ENCODE assay signal across 11 cellular contexts in genomic region chr5:111929892-111930291, GRCh38.
DNase-seq lines count a peak whose midpoint lies in the region; ATAC-seq and TF ChIP-seq lines count a peak whose summit lies in the region.
"Had no signal": no experiment of that assay in that cellular context is flagged by ENCODE, and none has a peak within 500 bp of the region (broad histone marks: within the 10 kb centered on the region; RNA-seq: fewer than 3 reads in every experiment).

No MANE protein-coding gene starts in this region.

- peak; percentile 54 for DNase-seq in AG08395 (ENCODE audit: low spot score)
- peak; percentile 95 for DNase-seq in amniotic epithelial cell (ENCODE audit: low read depth)
- DNase-seq in iris pigment epithelial cell (ENCODE audit: low read depth), result peak; percentile 91
- DNase-seq in activated CD4-positive, alpha-beta T cell treated with anti-CD3 and anti-CD28 coated beads, Interleukin-2, amount 50 U/mL, for 4 hours, result no peak
- no peak for DNase-seq in DMS153 (lab: John Stamatoyannopoulos, UW)
- DNase-seq in activated CD4-positive, CD25-positive, alpha-beta regulatory T cell (lab: John Stamatoyannopoulos, UW), result no peak
- DNase-seq: mucosa of descending colon, NCI-H446 treated with DMSO at 0.1 percent for 48 hours, spleen had no signal

- no peak for ATAC-seq in GM18909 (IDR thresholded peaks at IDR 0.05; ENCODE audit: poor library complexity, unreplicated experiment)
- ATAC-seq: mucosa of descending colon had no signal

- TF ChIP-seq EP300 in Ishikawa (IDR thresholded peaks at IDR 0.05; ENCODE audit: borderline replicate concordance), result no peak

- TF ChIP-seq RAD21 in Ishikawa (IDR thresholded peaks at IDR 0.05; ENCODE audit: low read depth), result no peak

TF ChIP-seq in Ishikawa, 13 proteins besides CTCF, POLR2A, EP300 and RAD21:
- TF ChIP-seq, protein P1, sequence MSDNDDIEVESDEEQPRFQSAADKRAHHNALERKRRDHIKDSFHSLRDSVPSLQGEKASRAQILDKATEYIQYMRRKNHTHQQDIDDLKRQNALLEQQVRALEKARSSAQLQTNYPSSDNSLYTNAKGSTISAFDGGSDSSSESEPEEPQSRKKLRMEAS (IDR thresholded peaks at IDR 0.05), result no peak
- TF ChIP-seq TCF12 (IDR thresholded peaks at IDR 0.05; ENCODE audit: low read depth) (no peak), CEBPB (IDR thresholded peaks at IDR 0.05) (0 out of 2 replicates have a peak, but pooled peaks have one; percentile 9)
- TF ChIP-seq, protein P2, sequence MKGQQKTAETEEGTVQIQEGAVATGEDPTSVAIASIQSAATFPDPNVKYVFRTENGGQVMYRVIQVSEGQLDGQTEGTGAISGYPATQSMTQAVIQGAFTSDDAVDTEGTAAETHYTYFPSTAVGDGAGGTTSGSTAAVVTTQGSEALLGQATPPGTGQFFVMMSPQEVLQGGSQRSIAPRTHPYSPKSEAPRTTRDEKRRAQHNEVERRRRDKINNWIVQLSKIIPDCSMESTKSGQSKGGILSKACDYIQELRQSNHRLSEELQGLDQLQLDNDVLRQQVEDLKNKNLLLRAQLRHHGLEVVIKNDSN (IDR thresholded peaks at IDR 0.05), result no peak

Comparison
In these comparisons a context has a peak if more than half of its experiments do, and no peak if none do; other contexts are left out.
1. DNase-seq: peak in AG08395 (single experiment), amniotic epithelial cell (single experiment) and iris pigment epithelial cell (single experiment); none in activated CD4-positive, alpha-beta T cell treated with anti-CD3 and anti-CD28 coated beads, Interleukin-2, amount 50 U/mL, for 4 hours (0 of 2), DMS153 (single experiment) and activated CD4-positive, CD25-positive, alpha-beta regulatory T cell (0 of 4).